8 cellular contexts compared by ENCODE assay signal in genomic region chr2:237128026-237128703, GRCh38. TPM values are rescaled to one million over a fixed set of nuclear protein-coding genes. Genes with fewer than 3 reads are reported as not detected.
DNase-seq lines count a peak whose midpoint lies in the region; ATAC-seq, FAIRE-seq and TF ChIP-seq lines count a peak whose summit lies in the region.

No MANE protein-coding gene starts in this region.

- DNase-seq in AG10803 (ENCODE audit: low read depth) (peak; percentile 97), MV-4-11 (lab: John Stamatoyannopoulos, UW) (peak; percentile 71), GM12878 (ENCODE audit: low read depth, low spot score) (no peak), kidney glomerular epithelial cell (lab: John Stamatoyannopoulos, UW) (peak; percentile 95), NCI-H1417 treated with DMSO at 0.1 percent for 48 hours (lab: John Stamatoyannopoulos, UW) (no peak)
- DNase-seq in stimulated activated CD4-positive, alpha-beta T cell treated with anti-CD3 and anti-CD28 coated beads, TNF-alpha, amount 100 ng/mL, for 48 hours (ENCODE audit: low read depth in 3 of 3), result peak; percentile 29 to 52 (median 51)

- H3K79me2 ChIP-seq in GM12878 (ENCODE audit: control insufficient read depth, insufficient read depth, low read length), result no peaks in the 10 kb centered on the region

- TF ChIP-seq CTCF in AG10803 (conservative IDR thresholded peaks at IDR 0.05; ENCODE audit: low read length) (0 out of 2 replicates have a peak, but pooled peaks have one; percentile 17), GM12878 (IDR thresholded peaks at IDR 0.05 in 2 of 3, conservative IDR thresholded peaks at IDR 0.05 in 1 of 3; ENCODE audit: control insufficient read depth in 2 of 3, extremely low read depth in 1 of 3, insufficient read depth in 1 of 3, low read depth in 3 of 3, low read length in 3 of 3) (no peak)

- no peaks in the 10 kb centered on the region for H4K20me1 ChIP-seq in GM12878 (ENCODE audit: control insufficient read depth, insufficient read depth)

- POLR2A ChIA-PET in GM12878 (lab: Charles Lee), result no interaction called here

- SMC1A ChIA-PET in GM12878 (lab: Charles Lee; ENCODE audit: uncharacterized antibody, unreplicated experiment), result no interaction called here

- H3K4me1 ChIP-seq in GM12878 (ENCODE audit: control insufficient read depth, insufficient read depth, low read length), result no peaks in the 10 kb centered on the region

- in situ Hi-C loops in GM12878 (cut with MboI), result no loop called here

- TF ChIP-seq POLR2A in GM12878 (IDR thresholded peaks at IDR 0.05; ENCODE audit: low read depth, low read length) (no peak), GM18505 (IDR thresholded peaks at IDR 0.05; ENCODE audit: borderline replicate concordance, extremely low read depth, insufficient read depth, insufficient read length) (no peak)

- H3K27me3 ChIP-seq in GM12878 (replicated peaks in 1 of 2; ENCODE audit: control insufficient read depth in 2 of 2, insufficient read depth in 2 of 2, low read length in 1 of 2), result no peaks in the 10 kb centered on the region

- CTCF ChIA-PET in GM12878 (lab: Yijun Ruan, JAX), result no interaction called here

- TF ChIP-seq EP300 in GM12878 (IDR thresholded peaks at IDR 0.05; ENCODE audit: borderline replicate concordance in 1 of 2, control insufficient read depth in 1 of 2, low read depth in 2 of 2, low read length in 2 of 2), result no peak

- ATAC-seq in GM12878 (no peak), HG02973 (IDR thresholded peaks at IDR 0.05; ENCODE audit: unreplicated experiment) (no peak), GM18505 (IDR thresholded peaks at IDR 0.05; ENCODE audit: unreplicated experiment) (no peak)

- H2AFZ ChIP-seq in GM12878 (ENCODE audit: control insufficient read depth, low read depth, low read length), result no peak overlapping the region

- no peak overlapping the region for H3K4me2 ChIP-seq in GM12878 (ENCODE audit: control insufficient read depth, insufficient read depth)

- H3K27ac ChIP-seq in GM12878 (ENCODE audit: control insufficient read depth, insufficient read depth), result no peak overlapping the region

- BruUV-seq in GM12878 (replicated peaks; lab: Mats Ljungman, UMichigan), result no TSS peak

- H3K36me3 ChIP-seq in GM12878 (ENCODE audit: control insufficient read depth in 2 of 2, insufficient read depth in 2 of 2, low read length in 1 of 2), result no peaks in the 10 kb centered on the region

- no peak for FAIRE-seq in GM12878 (lab: Jason Lieb, UNC)

- H3K9ac ChIP-seq in GM12878 (ENCODE audit: control insufficient read depth, insufficient read depth, low read length), result no peak overlapping the region

- intact Hi-C loops in GM12878 (cut with micrococcal nuclease; ENCODE audit: unreplicated experiment), result loop anchor here (10.0 kb wide), 1 partner anchor 347 kb away; no protein-coding TSS in a partner anchor

- RAD21 ChIA-PET in GM12878 (lab: Charles Lee; ENCODE audit: unreplicated experiment), result no interaction called here

- no peaks in the 10 kb centered on the region; the same call in 1 of the 3 replicates for H3K9me3 ChIP-seq in GM12878 (replicated peaks; ENCODE audit: control insufficient read depth, insufficient read depth, low read length)

- no peak for TF ChIP-seq RAD21 in GM12878 (IDR thresholded peaks at IDR 0.05; ENCODE audit: insufficient read depth, low read depth, low read length)

- H3K4me3 ChIP-seq in AG10803 (ENCODE audit: low read length) (no peak overlapping the region), GM12878 (no peak overlapping the region)

- 55% methylated on average over 11 of the region's 11 CpGs for WGBS in GM12878 (ENCODE audit: insufficient coverage, insufficient replicate concordance, low lambda C conversion rate, missing lambda C conversion rate)

TF ChIP-seq in GM12878, 131 proteins besides CTCF, POLR2A, EP300 and RAD21:
- TF ChIP-seq, protein P1, sequence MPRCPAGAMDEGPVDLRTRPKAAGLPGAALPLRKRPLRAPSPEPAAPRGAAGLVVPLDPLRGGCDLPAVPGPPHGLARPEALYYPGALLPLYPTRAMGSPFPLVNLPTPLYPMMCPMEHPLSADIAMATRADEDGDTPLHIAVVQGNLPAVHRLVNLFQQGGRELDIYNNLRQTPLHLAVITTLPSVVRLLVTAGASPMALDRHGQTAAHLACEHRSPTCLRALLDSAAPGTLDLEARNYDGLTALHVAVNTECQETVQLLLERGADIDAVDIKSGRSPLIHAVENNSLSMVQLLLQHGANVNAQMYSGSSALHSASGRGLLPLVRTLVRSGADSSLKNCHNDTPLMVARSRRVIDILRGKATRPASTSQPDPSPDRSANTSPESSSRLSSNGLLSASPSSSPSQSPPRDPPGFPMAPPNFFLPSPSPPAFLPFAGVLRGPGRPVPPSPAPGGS (IDR thresholded peaks at IDR 0.05; ENCODE audit: borderline replicate concordance, insufficient read depth, low read depth, low read length, poor library complexity, severe bottlenecking), result peak; percentile 17
- TF ChIP-seq ESRRA (IDR thresholded peaks at IDR 0.05; ENCODE audit: low read length), result no peak
- TF ChIP-seq SRF (IDR thresholded peaks at IDR 0.05; ENCODE audit: low read depth in 2 of 2, low read length in 2 of 2), result no peak
TF ChIP-seq in GM12878: peak in this region for 1.

RNA-seq across cellular contexts. Expression of gene COPS8, which starts 42.5 kb away (rescaled TPM):
- total RNA-seq in GM12878 (2013; cell fraction: nucleolus; rRNA removed), result 57.9 and 66.7 TPM in 2 replicates
- 85.2 and 97.9 TPM in 2 replicates for total RNA-seq in GM12878 (2014; rRNA removed)
- 63.2 and 63.6 TPM in 2 replicates for total RNA-seq in GM12878 (2014; rRNA removed; fragmentation: Illumina TruSeq; extraction: Trizol)
- 44.0 and 46.6 TPM in 2 replicates for total RNA-seq in GM12878 (2021)
- 15.2 TPM for polyA plus RNA-seq in GM12878 (2011; ENCODE audit: low read depth)
- 108 and 139 TPM in 2 replicates for polyA plus RNA-seq in GM12878 (2011; rRNA removed)
- polyA plus RNA-seq in GM12878 (2011; cell fraction: cytosol; rRNA removed), result 55.7 and 60.4 TPM in 2 replicates
- polyA plus RNA-seq in GM12878 (2011; cell fraction: nucleus; rRNA removed), result 50.4 and 51.7 TPM in 2 replicates
- 23.6 and 30.4 TPM in 2 replicates for polyA plus RNA-seq in GM12878 (2012)
- polyA plus RNA-seq in GM12878 (2014; fragmentation: Illumina TruSeq; extraction: Trizol), result 72.2 and 83.4 TPM in 2 replicates
- polyA plus RNA-seq in GM12878 (2014; fragmentation: Nextera tagmentation; extraction: Ambion mirVana), result 100 to 1,000 TPM; 106 to 133 TPM
- 99.0 and 111 TPM in 2 replicates for polyA plus RNA-seq in GM12878 (2014; rRNA removed)
- 100 to 1,000 TPM; 118 to 134 TPM for polyA plus RNA-seq in GM12878 (2016; fragmentation: Nextera tagmentation; extraction: Ambion mirVana)
- 27.8 and 28.5 TPM in 2 replicates for polyA minus RNA-seq in GM12878 (2011; rRNA and poly(A)+ RNA removed)
- 9.0 and 13.2 TPM in 2 replicates for polyA minus RNA-seq in GM12878 (2011; cell fraction: cytosol; rRNA and poly(A)+ RNA removed)
- polyA minus RNA-seq in GM12878 (2011; cell fraction: nucleus; rRNA and poly(A)+ RNA removed), result 16.1 and 23.0 TPM in 2 replicates

Comparison
In these comparisons a context has a peak if more than half of its experiments do, and no peak if none do; other contexts are left out.
1. DNase-seq: peak in AG10803 (single experiment), MV-4-11 (single experiment), kidney glomerular epithelial cell (single experiment) and stimulated activated CD4-positive, alpha-beta T cell treated with anti-CD3 and anti-CD28 coated beads, TNF-alpha, amount 100 ng/mL, for 48 hours (3 of 3); none in GM12878 (single experiment) and NCI-H1417 treated with DMSO at 0.1 percent for 48 hours (single experiment).